Comparison of ENCODE assay signal across 13 cellular contexts in the genomic region with DNA sequence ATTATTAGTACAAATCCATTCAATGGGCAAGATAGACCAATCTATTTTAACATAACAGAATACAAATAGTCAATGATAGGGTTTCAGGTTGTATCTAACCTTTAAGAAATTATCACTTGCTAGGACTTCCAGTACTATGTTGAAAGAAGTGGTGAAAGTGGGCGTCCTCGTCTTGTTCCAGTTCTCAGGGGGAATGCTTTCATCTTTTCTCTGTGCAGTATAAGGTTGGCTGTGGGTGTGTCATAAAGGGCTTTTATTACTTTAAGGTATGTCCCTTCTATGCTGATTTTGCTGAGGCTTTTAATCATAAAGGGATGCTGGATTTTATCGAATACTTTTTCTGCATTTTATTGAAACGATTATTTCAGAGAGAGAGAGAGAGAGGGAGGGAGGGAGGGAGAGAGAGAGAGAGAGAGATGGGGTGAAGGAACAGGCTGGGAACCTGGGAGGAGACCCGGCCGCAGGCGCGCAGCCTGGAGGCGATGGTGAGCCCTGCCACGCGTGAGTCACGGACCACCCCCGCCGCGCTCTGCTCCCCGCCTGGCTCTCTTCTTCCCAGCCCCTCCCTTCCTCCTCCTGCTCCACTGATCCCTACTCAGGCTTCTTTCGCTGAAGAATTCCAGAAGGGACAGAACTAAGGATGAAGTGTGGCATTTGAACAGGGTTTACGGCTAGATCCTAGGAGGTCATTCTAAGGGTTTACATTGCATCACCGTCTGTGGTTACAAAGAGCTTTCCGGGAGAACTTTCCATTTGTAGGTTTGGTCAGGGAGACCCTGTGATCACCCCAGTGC. TPM values are rescaled to one million over a fixed set of nuclear protein-coding genes. Genes with fewer than 3 reads are reported as not detected.
DNase-seq lines count a peak whose midpoint lies in the region; ATAC-seq and TF ChIP-seq lines count a peak whose summit lies in the region.
"Had no signal": no experiment of that assay in that cellular context is flagged by ENCODE, and none has a peak within 500 bp of the region (broad histone marks: within the 10 kb centered on the region; RNA-seq: fewer than 3 reads in every experiment).

No MANE protein-coding gene starts in this region.

- no peaks in the 10 kb centered on the region for H3K9me3 Mint-ChIP-seq in activated CD4-positive, alpha-beta memory T cell treated with anti-CD3 and anti-CD28 coated beads for 36 hours
- H3K9me3 Mint-ChIP-seq in activated CD4-positive, alpha-beta memory T cell treated with anti-CD3 and anti-CD28 coated beads, Interleukin-2, amount 10 ng/mL, durations not matched to agents 7 days and 5 days, result no peaks in the 10 kb centered on the region
- H3K9me3 Mint-ChIP-seq: effector memory CD8-positive, alpha-beta T cell had no signal

- TF ChIP-seq CTCF in fibroblast of the aortic adventitia (IDR thresholded peaks at IDR 0.05; ENCODE audit: insufficient read depth, low read length), result peak; percentile 23

- H3K27me3 Mint-ChIP-seq in activated CD4-positive, alpha-beta memory T cell treated with anti-CD3 and anti-CD28 coated beads for 36 hours, result peaks cover 72% of the 10 kb centered on the region
- H3K27me3 Mint-ChIP-seq in activated CD4-positive, alpha-beta memory T cell treated with anti-CD3 and anti-CD28 coated beads, Interleukin-2, amount 10 ng/mL, durations not matched to agents 7 days and 5 days, result peaks cover 89% of the 10 kb centered on the region

- no peak overlapping the region for H3K27ac Mint-ChIP-seq in activated CD4-positive, alpha-beta memory T cell treated with anti-CD3 and anti-CD28 coated beads for 36 hours
- H3K27ac Mint-ChIP-seq in activated CD4-positive, alpha-beta memory T cell treated with anti-CD3 and anti-CD28 coated beads, Interleukin-2, amount 10 ng/mL, durations not matched to agents 7 days and 5 days, result no peak overlapping the region
- H3K27ac Mint-ChIP-seq: effector memory CD8-positive, alpha-beta T cell had no signal

- CTCF ChIA-PET in activated CD4-positive, alpha-beta memory T cell treated with anti-CD3 and anti-CD28 coated beads for 36 hours (lab: Charles Lee), result interaction anchor here (1.0 kb wide), 1 partner anchor 10 kb away, joined by 3 read pairs; no protein-coding TSS in a partner anchor
- CTCF ChIA-PET in activated CD4-positive, alpha-beta memory T cell treated with anti-CD3 and anti-CD28 coated beads, Interleukin-2, amount 10 ng/mL, durations not matched to agents 7 days and 5 days (lab: Charles Lee), result no interaction called here

- intact Hi-C loops in activated CD4-positive, alpha-beta memory T cell treated with anti-CD3 and anti-CD28 coated beads for 36 hours (cut with micrococcal nuclease), result no loop called here

- POLR2A ChIA-PET in activated CD4-positive, alpha-beta memory T cell treated with anti-CD3 and anti-CD28 coated beads for 36 hours (lab: Charles Lee), result no interaction called here
- POLR2A ChIA-PET in activated CD4-positive, alpha-beta memory T cell treated with anti-CD3 and anti-CD28 coated beads, Interleukin-2, amount 10 ng/mL, durations not matched to agents 7 days and 5 days (lab: Charles Lee), result no interaction called here

- H3K36me3 Mint-ChIP-seq in activated CD4-positive, alpha-beta memory T cell treated with anti-CD3 and anti-CD28 coated beads for 36 hours, result no peaks in the 10 kb centered on the region
- no peaks in the 10 kb centered on the region for H3K36me3 Mint-ChIP-seq in activated CD4-positive, alpha-beta memory T cell treated with anti-CD3 and anti-CD28 coated beads, Interleukin-2, amount 10 ng/mL, durations not matched to agents 7 days and 5 days (ENCODE audit: low read depth)

- ATAC-seq in GM18867 (IDR thresholded peaks at IDR 0.05; ENCODE audit: unreplicated experiment), result no peak
- ATAC-seq in HG03460 (IDR thresholded peaks at IDR 0.05; ENCODE audit: unreplicated experiment), result no peak
- ATAC-seq: effector memory CD8-positive, alpha-beta T cell had no signal

- no peak overlapping the region for H3K4me3 Mint-ChIP-seq in activated CD4-positive, alpha-beta memory T cell treated with anti-CD3 and anti-CD28 coated beads for 36 hours
- H3K4me3 Mint-ChIP-seq in activated CD4-positive, alpha-beta memory T cell treated with anti-CD3 and anti-CD28 coated beads, Interleukin-2, amount 10 ng/mL, durations not matched to agents 7 days and 5 days, result no peak overlapping the region
- H3K4me3 Mint-ChIP-seq: effector memory CD8-positive, alpha-beta T cell had no signal

- no peak overlapping the region for H3K4me3 ChIP-seq in fibroblast of the aortic adventitia (ENCODE audit: low read depth, low read length)
- H3K4me3 ChIP-seq: sigmoid colon, thyroid gland had no signal

- DNase-seq in activated CD4-positive, alpha-beta memory T cell treated with anti-CD3 and anti-CD28 coated beads for 36 hours, result peak; percentile 22
- no peak for DNase-seq in activated CD4-positive, alpha-beta memory T cell treated with anti-CD3 and anti-CD28 coated beads, Interleukin-2, amount 10 ng/mL, durations not matched to agents 7 days and 5 days
- DNase-seq in NCI-H69 (lab: John Stamatoyannopoulos, UW), result peak; percentile 10
- DNase-seq in fibroblast of the aortic adventitia (ENCODE audit: low read depth), result peak; percentile 10
- DNase-seq in renal cortical epithelial cell (ENCODE audit: low read depth), result peak; percentile 18
- no peak for DNase-seq in cortex of kidney (lab: John Stamatoyannopoulos, UW)
- DNase-seq: effector memory CD8-positive, alpha-beta T cell; NCI-H1417; NK-92 treated with Interleukin-12 subunit alpha and Interleukin-12 subunit beta, amount 100 ng/mL, for 24 hours; sigmoid colon; thyroid gland had no signal

- peaks cover 7% of the 10 kb centered on the region for H3K4me1 Mint-ChIP-seq in activated CD4-positive, alpha-beta memory T cell treated with anti-CD3 and anti-CD28 coated beads for 36 hours (ENCODE audit: low read depth)
- no peaks in the 10 kb centered on the region for H3K4me1 Mint-ChIP-seq in activated CD4-positive, alpha-beta memory T cell treated with anti-CD3 and anti-CD28 coated beads, Interleukin-2, amount 10 ng/mL, durations not matched to agents 7 days and 5 days

RNA-seq across cellular contexts. Expression of gene HLA-E, which starts 45.5 kb away (rescaled TPM):
- total RNA-seq in activated CD4-positive, alpha-beta memory T cell treated with anti-CD3 and anti-CD28 coated beads for 36 hours, result 100 to 1,000 TPM; 481 to 485 TPM
- total RNA-seq in activated CD4-positive, alpha-beta memory T cell treated with anti-CD3 and anti-CD28 coated beads, Interleukin-2, amount 10 ng/mL, durations not matched to agents 7 days and 5 days, result 100 to 1,000 TPM; 757 to 767 TPM
- total RNA-seq in fibroblast of the aortic adventitia (ENCODE audit: low replicate concordance) (115 and 227 TPM in 2 replicates), renal cortical epithelial cell (170 and 213 TPM in 2 replicates)

Comparison
In these comparisons a context has a peak if more than half of its experiments do, and no peak if none do; other contexts are left out.
1. DNase-seq: peak in activated CD4-positive, alpha-beta memory T cell treated with anti-CD3 and anti-CD28 coated beads for 36 hours (single experiment), NCI-H69 (single experiment), fibroblast of the aortic adventitia (single experiment) and renal cortical epithelial cell (single experiment); none in activated CD4-positive, alpha-beta memory T cell treated with anti-CD3 and anti-CD28 coated beads, Interleukin-2, amount 10 ng/mL, durations not matched to agents 7 days and 5 days (single experiment) and cortex of kidney (single experiment).